ENCODE assay signal across 8 cellular contexts in the genomic region with DNA sequence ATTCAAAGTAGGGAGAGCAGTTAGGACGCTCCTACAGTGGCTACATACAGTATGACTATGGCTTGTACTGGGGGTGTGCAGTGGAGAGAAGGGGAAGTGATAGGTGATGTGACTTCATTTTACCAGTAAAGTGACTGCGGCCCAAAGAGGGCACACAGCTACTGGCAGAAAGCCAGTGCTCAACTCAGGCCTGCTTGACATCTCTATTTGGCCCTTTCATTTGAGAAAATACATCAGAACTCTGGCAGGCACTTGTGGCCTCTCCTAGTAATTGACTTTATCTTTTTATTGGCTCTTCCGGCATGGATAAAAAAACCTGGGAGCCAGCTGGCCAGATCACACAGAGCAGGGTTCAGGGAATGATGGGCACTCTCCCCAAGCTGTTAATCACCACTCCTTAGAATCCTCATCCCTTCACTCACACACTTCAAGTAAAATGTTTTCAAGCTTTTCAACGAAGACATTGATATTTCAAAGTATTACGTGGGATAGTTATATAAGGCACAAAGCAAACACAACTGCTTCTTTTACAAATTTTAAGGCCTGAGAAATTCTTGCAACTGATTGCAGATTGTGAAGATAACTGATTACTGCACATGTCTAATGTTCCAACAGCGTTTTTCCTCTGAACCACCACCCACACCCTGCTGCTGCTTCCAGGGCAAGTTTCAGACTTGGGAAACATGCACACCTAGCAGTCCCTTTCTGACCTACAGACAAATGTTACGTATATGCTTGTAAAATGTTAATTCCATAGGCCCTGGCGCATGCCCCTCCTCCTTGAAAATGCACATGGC.
DNase-seq lines count a peak whose midpoint lies in the region; ATAC-seq lines count a peak whose summit lies in the region.

No MANE protein-coding gene starts in this region.

- H3K4me3 ChIP-seq in BLaER1, result no peak overlapping the region

- H3K9ac ChIP-seq in BLaER1, result no peak overlapping the region

- no peaks in the 10 kb centered on the region for H3K9me3 ChIP-seq in BLaER1

- H3K36me3 Mint-ChIP-seq in activated T-helper 2 cell treated with anti-CD3 and anti-CD28 coated beads, Interferon-gamma antibody, Interleukin-2, Interleukin-4, amounts not matched to agents 10 μg/mL and 5 μg/mL and 100 μg/mL, durations not matched to agents 14 hours and 24 hours and 36 hours (ENCODE audit: low read depth), result no peaks in the 10 kb centered on the region
- H3K36me3 Mint-ChIP-seq in T-helper 2 cell treated with Interferon-gamma antibody and Interleukin-4, amounts not matched to agents 5 μg/mL and 100 μg/mL, for 36 hours (ENCODE audit: low read depth), result no peaks in the 10 kb centered on the region

- H3K27me3 Mint-ChIP-seq in activated T-helper 2 cell treated with anti-CD3 and anti-CD28 coated beads, Interferon-gamma antibody, Interleukin-2, Interleukin-4, amounts not matched to agents 10 μg/mL and 5 μg/mL and 100 μg/mL, durations not matched to agents 14 hours and 24 hours and 36 hours (ENCODE audit: low read depth), result no peaks in the 10 kb centered on the region
- H3K27me3 Mint-ChIP-seq in T-helper 2 cell treated with Interferon-gamma antibody and Interleukin-4, amounts not matched to agents 5 μg/mL and 100 μg/mL, for 36 hours (ENCODE audit: low read depth), result no peaks in the 10 kb centered on the region

- H3K27ac Mint-ChIP-seq in activated T-helper 2 cell treated with anti-CD3 and anti-CD28 coated beads, Interferon-gamma antibody, Interleukin-2, Interleukin-4, amounts not matched to agents 10 μg/mL and 5 μg/mL and 100 μg/mL, durations not matched to agents 14 hours and 24 hours and 36 hours, result no peak overlapping the region
- no peak overlapping the region for H3K27ac Mint-ChIP-seq in T-helper 2 cell treated with Interferon-gamma antibody and Interleukin-4, amounts not matched to agents 5 μg/mL and 100 μg/mL, for 36 hours

- no peak overlapping the region for H3K4me3 Mint-ChIP-seq in activated T-helper 2 cell treated with anti-CD3 and anti-CD28 coated beads, Interferon-gamma antibody, Interleukin-2, Interleukin-4, amounts not matched to agents 10 μg/mL and 5 μg/mL and 100 μg/mL, durations not matched to agents 14 hours and 24 hours and 36 hours (ENCODE audit: low read depth)
- H3K4me3 Mint-ChIP-seq in T-helper 2 cell treated with Interferon-gamma antibody and Interleukin-4, amounts not matched to agents 5 μg/mL and 100 μg/mL, for 36 hours, result no peak overlapping the region

- H3K27ac ChIP-seq in BLaER1, result 0 out of 2 replicates have a peak overlapping the region, but pooled peaks have one; percentile 1

- ATAC-seq in HG02759 (IDR thresholded peaks at IDR 0.05; ENCODE audit: unreplicated experiment) (peak; percentile 64), esophagus mucosa (peak; percentile 15)

- peaks cover 45% of the 10 kb centered on the region for H3K4me1 ChIP-seq in BLaER1

- intact Hi-C loops in activated T-helper 2 cell treated with anti-CD3 and anti-CD28 coated beads, Interferon-gamma antibody, Interleukin-2, Interleukin-4, amounts not matched to agents 10 μg/mL and 5 μg/mL and 100 μg/mL, durations not matched to agents 14 hours and 24 hours and 36 hours (cut with micrococcal nuclease), result no loop called here

- peaks cover 77% of the 10 kb centered on the region for H3K36me3 ChIP-seq in BLaER1

- H3K9me3 Mint-ChIP-seq in activated T-helper 2 cell treated with anti-CD3 and anti-CD28 coated beads, Interferon-gamma antibody, Interleukin-2, Interleukin-4, amounts not matched to agents 10 μg/mL and 5 μg/mL and 100 μg/mL, durations not matched to agents 14 hours and 24 hours and 36 hours, result no peaks in the 10 kb centered on the region
- no peaks in the 10 kb centered on the region for H3K9me3 Mint-ChIP-seq in T-helper 2 cell treated with Interferon-gamma antibody and Interleukin-4, amounts not matched to agents 5 μg/mL and 100 μg/mL, for 36 hours

- DNase-seq in NCI-H524 treated with DMSO at 0.1 percent for 48 hours (lab: John Stamatoyannopoulos, UW) (peak; percentile 81), RKO (ENCODE audit: low spot score) (no peak)
- no peak for DNase-seq in activated naive CD4-positive, alpha-beta T cell treated with Interleukin-2 at 50 U/mL for 16 hours
- no peak for DNase-seq in activated T-helper 2 cell treated with anti-CD3 and anti-CD28 coated beads, Interferon-gamma antibody, Interleukin-2, Interleukin-4, amounts not matched to agents 10 μg/mL and 5 μg/mL and 100 μg/mL, durations not matched to agents 14 hours and 24 hours and 36 hours (ENCODE audit: low spot score)
- DNase-seq in T-helper 2 cell treated with Interferon-gamma antibody and Interleukin-4, amounts not matched to agents 5 μg/mL and 100 μg/mL, for 36 hours (ENCODE audit: low spot score), result no peak

- no peaks in the 10 kb centered on the region for H3K4me1 Mint-ChIP-seq in activated T-helper 2 cell treated with anti-CD3 and anti-CD28 coated beads, Interferon-gamma antibody, Interleukin-2, Interleukin-4, amounts not matched to agents 10 μg/mL and 5 μg/mL and 100 μg/mL, durations not matched to agents 14 hours and 24 hours and 36 hours (ENCODE audit: low read depth)
- H3K4me1 Mint-ChIP-seq in T-helper 2 cell treated with Interferon-gamma antibody and Interleukin-4, amounts not matched to agents 5 μg/mL and 100 μg/mL, for 36 hours (ENCODE audit: low read depth), result no peaks in the 10 kb centered on the region

- no peaks in the 10 kb centered on the region for H3K27me3 ChIP-seq in BLaER1

- H4K20me1 ChIP-seq in BLaER1, result no peaks in the 10 kb centered on the region

- H3K4me2 ChIP-seq in BLaER1, result no peak overlapping the region
